Comparison of ENCODE assay signal across 1 cellular context in the genomic region with DNA sequence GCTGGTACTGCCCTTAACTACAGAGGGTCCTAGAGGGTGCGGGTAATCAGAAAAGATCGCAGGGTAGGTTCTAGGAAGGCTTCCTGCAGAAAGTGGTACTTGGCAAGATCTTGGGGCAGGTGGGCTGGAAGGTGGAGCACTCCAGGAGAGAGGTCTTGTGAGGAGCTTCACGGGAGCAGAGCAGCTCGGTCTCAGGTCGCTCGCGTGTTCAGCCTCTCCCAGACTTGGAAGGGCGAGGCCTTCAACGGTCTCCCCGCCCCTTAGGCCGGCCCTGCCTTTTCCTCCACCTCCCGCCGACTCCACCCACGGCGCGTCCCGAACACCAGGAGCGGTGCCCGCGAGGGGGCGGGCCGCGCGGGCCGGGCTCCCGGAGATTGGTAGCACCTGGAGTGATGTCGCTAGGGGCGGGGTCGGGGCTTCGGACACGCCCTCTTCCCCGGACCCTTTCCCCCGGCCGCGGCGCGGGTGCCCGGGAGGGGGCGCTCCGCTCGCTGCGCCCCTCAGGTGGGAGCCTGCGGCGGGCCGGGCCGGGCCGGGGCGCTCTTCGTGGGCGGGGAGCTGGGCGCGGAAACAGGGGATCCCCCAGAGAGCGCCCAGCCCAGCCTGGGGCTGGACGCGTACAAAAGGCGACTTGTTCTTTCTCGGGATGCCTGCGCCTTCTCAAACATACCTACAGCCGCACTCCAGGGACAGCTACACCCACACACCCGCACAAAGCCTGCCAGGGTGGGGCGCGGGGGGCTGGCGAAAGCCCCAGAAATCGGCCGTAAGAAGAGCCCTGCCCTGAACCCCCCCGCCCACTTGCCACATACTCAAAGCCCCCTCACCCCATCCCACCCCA.
A peak's percentile ranks its signal among the peaks of the same experiment; 100 is the strongest.
TF ChIP-seq lines count a peak whose summit lies in the region.

No MANE protein-coding gene starts in this region.

TF ChIP-seq in HEK293, 187 proteins besides CTCF, POLR2A, EP300 and RAD21 (continued from another document):
- TF ChIP-seq OSR2 (tag by site-specific recombination; IDR thresholded peaks at IDR 0.05) (peak; percentile 39; the same call in 1 of the 2 replicates), SP7 (tag by site-specific recombination; IDR thresholded peaks at IDR 0.05) (no peak; the same call in 1 of the 2 replicates), FEZF1 (tag by site-specific recombination; IDR thresholded peaks at IDR 0.05) (no peak), IKZF3 (tag by site-specific recombination; IDR thresholded peaks at IDR 0.05) (peak; percentile 84), SP3 (tag by site-specific recombination; IDR thresholded peaks at IDR 0.05) (peak; percentile 96), KLF9 (tag by site-specific recombination; IDR thresholded peaks at IDR 0.05; ENCODE audit: low read depth) (peak; percentile 95), BCL11B (tag by site-specific recombination; IDR thresholded peaks at IDR 0.05; ENCODE audit: low read depth) (no peak), KLF1 (tag by site-specific recombination; IDR thresholded peaks at IDR 0.05) (peak; percentile 95), ZNF121 (tag by site-specific recombination; IDR thresholded peaks at IDR 0.05) (no peak), SP2 (tag by site-specific recombination; IDR thresholded peaks at IDR 0.05) (peak; percentile 93), ZNF335 (tag by site-specific recombination; conservative IDR thresholded peaks at IDR 0.05) (0 out of 2 replicates have a peak, but pooled peaks have one; percentile 33), EGR2 (tag by site-specific recombination; IDR thresholded peaks at IDR 0.05; ENCODE audit: low read depth) (peak; percentile 77), ZNF768 (tag by site-specific recombination; IDR thresholded peaks at IDR 0.05) (no peak), YY1 (tag by site-specific recombination; IDR thresholded peaks at IDR 0.05) (no peak), ZNF133 (tag by site-specific recombination; IDR thresholded peaks at IDR 0.05) (no peak), ZIC2 (tag by site-specific recombination; IDR thresholded peaks at IDR 0.05) (peak; percentile 89), GLIS2 (tag by site-specific recombination; IDR thresholded peaks at IDR 0.05) (peak; percentile 98), ZNF701 (tag by site-specific recombination; IDR thresholded peaks at IDR 0.05) (no peak), GLIS1 (tag by site-specific recombination; IDR thresholded peaks at IDR 0.05) (peak; percentile 82), ZBTB1 (tag by site-specific recombination; IDR thresholded peaks at IDR 0.05) (no peak), KLF8 (tag by site-specific recombination; IDR thresholded peaks at IDR 0.05) (no peak)
- TF ChIP-seq, protein P1, sequence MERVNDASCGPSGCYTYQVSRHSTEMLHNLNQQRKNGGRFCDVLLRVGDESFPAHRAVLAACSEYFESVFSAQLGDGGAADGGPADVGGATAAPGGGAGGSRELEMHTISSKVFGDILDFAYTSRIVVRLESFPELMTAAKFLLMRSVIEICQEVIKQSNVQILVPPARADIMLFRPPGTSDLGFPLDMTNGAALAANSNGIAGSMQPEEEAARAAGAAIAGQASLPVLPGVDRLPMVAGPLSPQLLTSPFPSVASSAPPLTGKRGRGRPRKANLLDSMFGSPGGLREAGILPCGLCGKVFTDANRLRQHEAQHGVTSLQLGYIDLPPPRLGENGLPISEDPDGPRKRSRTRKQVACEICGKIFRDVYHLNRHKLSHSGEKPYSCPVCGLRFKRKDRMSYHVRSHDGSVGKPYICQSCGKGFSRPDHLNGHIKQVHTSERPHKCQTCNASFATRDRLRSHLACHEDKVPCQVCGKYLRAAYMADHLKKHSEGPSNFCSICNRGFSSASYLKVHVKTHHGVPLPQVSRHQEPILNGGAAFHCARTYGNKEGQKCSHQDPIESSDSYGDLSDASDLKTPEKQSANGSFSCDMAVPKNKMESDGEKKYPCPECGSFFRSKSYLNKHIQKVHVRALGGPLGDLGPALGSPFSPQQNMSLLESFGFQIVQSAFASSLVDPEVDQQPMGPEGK (tag by site-specific recombination; IDR thresholded peaks at IDR 0.05), result peak; percentile 61; the same call in 1 of the 2 replicates
- TF ChIP-seq, protein P2, sequence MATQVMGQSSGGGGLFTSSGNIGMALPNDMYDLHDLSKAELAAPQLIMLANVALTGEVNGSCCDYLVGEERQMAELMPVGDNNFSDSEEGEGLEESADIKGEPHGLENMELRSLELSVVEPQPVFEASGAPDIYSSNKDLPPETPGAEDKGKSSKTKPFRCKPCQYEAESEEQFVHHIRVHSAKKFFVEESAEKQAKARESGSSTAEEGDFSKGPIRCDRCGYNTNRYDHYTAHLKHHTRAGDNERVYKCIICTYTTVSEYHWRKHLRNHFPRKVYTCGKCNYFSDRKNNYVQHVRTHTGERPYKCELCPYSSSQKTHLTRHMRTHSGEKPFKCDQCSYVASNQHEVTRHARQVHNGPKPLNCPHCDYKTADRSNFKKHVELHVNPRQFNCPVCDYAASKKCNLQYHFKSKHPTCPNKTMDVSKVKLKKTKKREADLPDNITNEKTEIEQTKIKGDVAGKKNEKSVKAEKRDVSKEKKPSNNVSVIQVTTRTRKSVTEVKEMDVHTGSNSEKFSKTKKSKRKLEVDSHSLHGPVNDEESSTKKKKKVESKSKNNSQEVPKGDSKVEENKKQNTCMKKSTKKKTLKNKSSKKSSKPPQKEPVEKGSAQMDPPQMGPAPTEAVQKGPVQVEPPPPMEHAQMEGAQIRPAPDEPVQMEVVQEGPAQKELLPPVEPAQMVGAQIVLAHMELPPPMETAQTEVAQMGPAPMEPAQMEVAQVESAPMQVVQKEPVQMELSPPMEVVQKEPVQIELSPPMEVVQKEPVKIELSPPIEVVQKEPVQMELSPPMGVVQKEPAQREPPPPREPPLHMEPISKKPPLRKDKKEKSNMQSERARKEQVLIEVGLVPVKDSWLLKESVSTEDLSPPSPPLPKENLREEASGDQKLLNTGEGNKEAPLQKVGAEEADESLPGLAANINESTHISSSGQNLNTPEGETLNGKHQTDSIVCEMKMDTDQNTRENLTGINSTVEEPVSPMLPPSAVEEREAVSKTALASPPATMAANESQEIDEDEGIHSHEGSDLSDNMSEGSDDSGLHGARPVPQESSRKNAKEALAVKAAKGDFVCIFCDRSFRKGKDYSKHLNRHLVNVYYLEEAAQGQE (tag by site-specific recombination; IDR thresholded peaks at IDR 0.05), result no peak
- TF ChIP-seq, protein P3, sequence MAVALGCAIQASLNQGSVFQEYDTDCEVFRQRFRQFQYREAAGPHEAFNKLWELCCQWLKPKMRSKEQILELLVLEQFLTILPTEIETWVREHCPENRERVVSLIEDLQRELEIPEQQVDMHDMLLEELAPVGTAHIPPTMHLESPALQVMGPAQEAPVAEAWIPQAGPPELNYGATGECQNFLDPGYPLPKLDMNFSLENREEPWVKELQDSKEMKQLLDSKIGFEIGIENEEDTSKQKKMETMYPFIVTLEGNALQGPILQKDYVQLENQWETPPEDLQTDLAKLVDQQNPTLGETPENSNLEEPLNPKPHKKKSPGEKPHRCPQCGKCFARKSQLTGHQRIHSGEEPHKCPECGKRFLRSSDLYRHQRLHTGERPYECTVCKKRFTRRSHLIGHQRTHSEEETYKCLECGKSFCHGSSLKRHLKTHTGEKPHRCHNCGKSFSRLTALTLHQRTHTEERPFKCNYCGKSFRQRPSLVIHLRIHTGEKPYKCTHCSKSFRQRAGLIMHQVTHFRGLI (tag by site-specific recombination; IDR thresholded peaks at IDR 0.05), result no peak
- TF ChIP-seq, protein P4, sequence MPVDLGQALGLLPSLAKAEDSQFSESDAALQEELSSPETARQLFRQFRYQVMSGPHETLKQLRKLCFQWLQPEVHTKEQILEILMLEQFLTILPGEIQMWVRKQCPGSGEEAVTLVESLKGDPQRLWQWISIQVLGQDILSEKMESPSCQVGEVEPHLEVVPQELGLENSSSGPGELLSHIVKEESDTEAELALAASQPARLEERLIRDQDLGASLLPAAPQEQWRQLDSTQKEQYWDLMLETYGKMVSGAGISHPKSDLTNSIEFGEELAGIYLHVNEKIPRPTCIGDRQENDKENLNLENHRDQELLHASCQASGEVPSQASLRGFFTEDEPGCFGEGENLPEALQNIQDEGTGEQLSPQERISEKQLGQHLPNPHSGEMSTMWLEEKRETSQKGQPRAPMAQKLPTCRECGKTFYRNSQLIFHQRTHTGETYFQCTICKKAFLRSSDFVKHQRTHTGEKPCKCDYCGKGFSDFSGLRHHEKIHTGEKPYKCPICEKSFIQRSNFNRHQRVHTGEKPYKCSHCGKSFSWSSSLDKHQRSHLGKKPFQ (tag by site-specific recombination; IDR thresholded peaks at IDR 0.05), result no peak
- TF ChIP-seq, protein P5, sequence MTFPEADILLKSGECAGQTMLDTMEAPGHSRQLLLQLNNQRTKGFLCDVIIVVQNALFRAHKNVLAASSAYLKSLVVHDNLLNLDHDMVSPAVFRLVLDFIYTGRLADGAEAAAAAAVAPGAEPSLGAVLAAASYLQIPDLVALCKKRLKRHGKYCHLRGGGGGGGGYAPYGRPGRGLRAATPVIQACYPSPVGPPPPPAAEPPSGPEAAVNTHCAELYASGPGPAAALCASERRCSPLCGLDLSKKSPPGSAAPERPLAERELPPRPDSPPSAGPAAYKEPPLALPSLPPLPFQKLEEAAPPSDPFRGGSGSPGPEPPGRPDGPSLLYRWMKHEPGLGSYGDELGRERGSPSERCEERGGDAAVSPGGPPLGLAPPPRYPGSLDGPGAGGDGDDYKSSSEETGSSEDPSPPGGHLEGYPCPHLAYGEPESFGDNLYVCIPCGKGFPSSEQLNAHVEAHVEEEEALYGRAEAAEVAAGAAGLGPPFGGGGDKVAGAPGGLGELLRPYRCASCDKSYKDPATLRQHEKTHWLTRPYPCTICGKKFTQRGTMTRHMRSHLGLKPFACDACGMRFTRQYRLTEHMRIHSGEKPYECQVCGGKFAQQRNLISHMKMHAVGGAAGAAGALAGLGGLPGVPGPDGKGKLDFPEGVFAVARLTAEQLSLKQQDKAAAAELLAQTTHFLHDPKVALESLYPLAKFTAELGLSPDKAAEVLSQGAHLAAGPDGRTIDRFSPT (tag by site-specific recombination; IDR thresholded peaks at IDR 0.05), result peak; percentile 75; the same call in 1 of the 2 replicates
- TF ChIP-seq, protein P6, sequence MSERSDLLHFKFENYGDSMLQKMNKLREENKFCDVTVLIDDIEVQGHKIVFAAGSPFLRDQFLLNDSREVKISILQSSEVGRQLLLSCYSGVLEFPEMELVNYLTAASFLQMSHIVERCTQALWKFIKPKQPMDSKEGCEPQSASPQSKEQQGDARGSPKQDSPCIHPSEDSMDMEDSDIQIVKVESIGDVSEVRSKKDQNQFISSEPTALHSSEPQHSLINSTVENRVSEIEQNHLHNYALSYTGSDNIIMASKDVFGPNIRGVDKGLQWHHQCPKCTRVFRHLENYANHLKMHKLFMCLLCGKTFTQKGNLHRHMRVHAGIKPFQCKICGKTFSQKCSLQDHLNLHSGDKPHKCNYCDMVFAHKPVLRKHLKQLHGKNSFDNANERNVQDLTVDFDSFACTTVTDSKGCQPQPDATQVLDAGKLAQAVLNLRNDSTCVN (tag by site-specific recombination; optimal IDR thresholded peaks at IDR 0.05), result peak; percentile 85
